In genomic region chr4:95637047-95637600, GRCh38 we compare ENCODE assay signal across 14 cellular contexts.
DNase-seq lines count a peak whose midpoint lies in the region; ATAC-seq and TF ChIP-seq lines count a peak whose summit lies in the region.
"Had no signal": no experiment of that assay in that cellular context is flagged by ENCODE, and none has a peak within 500 bp of the region (broad histone marks: within the 10 kb centered on the region; RNA-seq: fewer than 3 reads in every experiment).

No MANE protein-coding gene starts in this region.

- H4K91ac ChIP-seq in H9 (ENCODE audit: insufficient read length, low read depth, low read length): no peak overlapping the region

- H4K8ac ChIP-seq in H9 (replicated peaks; ENCODE audit: insufficient read length, low read depth, low read length): no peak overlapping the region

- no peaks in the 10 kb centered on the region; the same call in 1 of the 2 replicates for H3K4me1 ChIP-seq in H9 (ENCODE audit: insufficient read depth, low read length)
- H3K4me1 ChIP-seq in neural progenitor cell: no peaks in the 10 kb centered on the region
- H3K4me1 ChIP-seq: transverse colon had no signal

- H2BK20ac ChIP-seq in H9 (ENCODE audit: low read depth, low read length, poor library complexity, severe bottlenecking): no peak overlapping the region

- no peaks in the 10 kb centered on the region for H3K9me3 Mint-ChIP-seq in H9
- no peaks in the 10 kb centered on the region for H3K9me3 Mint-ChIP-seq in neural progenitor cell
- H3K9me3 Mint-ChIP-seq: activated T-helper 17 cell treated with anti-CD3 and anti-CD28 coated beads, Interleukin-2, amount 50 U/mL, for 72 hours had no signal

- H3K56ac ChIP-seq in H9 (ENCODE audit: insufficient read length, low read depth, low read length): no peak overlapping the region

- no CpG with 5 or more reads among the region's 3 CpGs for WGBS in H9 (ENCODE audit: extremely low coverage, insufficient read length, low lambda C conversion rate)

- H3K27ac ChIP-seq in H9 (ENCODE audit: insufficient read length, low read depth, low read length): no peak overlapping the region
- H3K27ac ChIP-seq in neural progenitor cell: no peak overlapping the region
- H3K27ac ChIP-seq: epithelial cell of prostate, transverse colon had no signal

- H3K4me1 Mint-ChIP-seq in H9 (peaks cover 20 to 23% of the 10 kb centered on the region in 2 experiments), neural progenitor cell (peaks cover 38% of the 10 kb centered on the region)

- DNase-seq in H9: peak; percentile 28
- peak; percentile 7 for DNase-seq in RKO (ENCODE audit: low spot score)
- peak; percentile 0 for DNase-seq in fibroblast of mammary gland (ENCODE audit: low read depth)
- peak; percentile 55 for DNase-seq in neural progenitor cell (ENCODE audit: low spot score)
- DNase-seq in NK-92 (lab: John Stamatoyannopoulos, UW; ENCODE audit: unreplicated experiment): no peak
- DNase-seq in cerebellum (ENCODE audit: low spot score): no peak
- DNase-seq: EL; naive thymus-derived CD4-positive, alpha-beta T cell; NCI-H2107; transverse colon had no signal

- H3K4me3 Mint-ChIP-seq in H9 (no peak overlapping the region), neural progenitor cell (no peak overlapping the region)
- H3K4me3 Mint-ChIP-seq: activated T-helper 17 cell treated with anti-CD3 and anti-CD28 coated beads, Interleukin-2, amount 50 U/mL, for 72 hours; naive thymus-derived CD4-positive, alpha-beta T cell had no signal

- H3K27ac Mint-ChIP-seq in H9 (no peak overlapping the region), neural progenitor cell (no peak overlapping the region)
- H3K27ac Mint-ChIP-seq: activated T-helper 17 cell treated with anti-CD3 and anti-CD28 coated beads, Interleukin-2, amount 50 U/mL, for 72 hours; naive thymus-derived CD4-positive, alpha-beta T cell had no signal

- H3K4me2 ChIP-seq in H9 (ENCODE audit: insufficient read depth, insufficient read length, low read length) (no peak overlapping the region), neural progenitor cell (no peak overlapping the region)

- no peak overlapping the region for H3K18ac ChIP-seq in H9 (ENCODE audit: insufficient read length, low read depth, low read length)

- H3K23ac ChIP-seq in H9 (ENCODE audit: insufficient read length, low read depth, low read length): no peak overlapping the region

- H3K79me1 ChIP-seq in H9 (ENCODE audit: insufficient read depth, low read depth, low read length, poor library complexity, severe bottlenecking): no peaks in the 10 kb centered on the region

- peak; percentile 60 for TF ChIP-seq CTCF in H9 (conservative IDR thresholded peaks at IDR 0.05)
- peak; percentile 20 for TF ChIP-seq CTCF in fibroblast of mammary gland (conservative IDR thresholded peaks at IDR 0.05; ENCODE audit: control insufficient read depth, insufficient read depth, low read depth, low read length)
- TF ChIP-seq CTCF in neural progenitor cell (IDR thresholded peaks at IDR 0.05): peak; percentile 55

- no peak overlapping the region for H3K4me3 ChIP-seq in fibroblast of mammary gland (ENCODE audit: control insufficient read depth, low read depth, low read length)
- no peak overlapping the region for H3K4me3 ChIP-seq in neural progenitor cell
- H3K4me3 ChIP-seq: transverse colon had no signal

- no peaks in the 10 kb centered on the region for H3K23me2 ChIP-seq in H9 (ENCODE audit: insufficient read length, low read depth, low read length, poor library complexity, severe bottlenecking)

- no peak overlapping the region for H3K14ac ChIP-seq in H9 (ENCODE audit: insufficient read depth, low read length)

- H2BK12ac ChIP-seq in H9 (ENCODE audit: insufficient read length, low read depth, low read length): no peak overlapping the region

- no peak overlapping the region for H2BK5ac ChIP-seq in H9 (ENCODE audit: insufficient read length, low read length)

- no peaks in the 10 kb centered on the region for H3F3A ChIP-seq in neural progenitor cell (ENCODE audit: low read depth)

- no peaks in the 10 kb centered on the region for H3K27me3 Mint-ChIP-seq in H9 (ENCODE audit: low read depth)
- no peaks in the 10 kb centered on the region for H3K27me3 Mint-ChIP-seq in neural progenitor cell (ENCODE audit: insufficient read depth, low read depth)
- H3K27me3 Mint-ChIP-seq: activated T-helper 17 cell treated with anti-CD3 and anti-CD28 coated beads, Interleukin-2, amount 50 U/mL, for 72 hours; naive thymus-derived CD4-positive, alpha-beta T cell had no signal

- H3K79me2 ChIP-seq in H9 (ENCODE audit: insufficient read depth, low read length) (no peaks in the 10 kb centered on the region), neural progenitor cell (ENCODE audit: low read depth) (no peaks in the 10 kb centered on the region)

- H2BK15ac ChIP-seq in H9 (ENCODE audit: low read depth, low read length): no peak overlapping the region

- H3K9me3 ChIP-seq in H9 (ENCODE audit: control insufficient read depth, low read depth, low read length): no peaks in the 10 kb centered on the region
- no peaks in the 10 kb centered on the region for H3K9me3 ChIP-seq in neural progenitor cell (ENCODE audit: low read depth)
- H3K9me3 ChIP-seq: transverse colon had no signal

- no peak overlapping the region for H2AK5ac ChIP-seq in H9 (ENCODE audit: insufficient read length, low read length)

- no peak overlapping the region for H4K5ac ChIP-seq in H9 (ENCODE audit: insufficient read length, low read depth, low read length)

- H2BK120ac ChIP-seq in H9 (ENCODE audit: low read depth, low read length, poor library complexity, severe bottlenecking): no peak overlapping the region

- H3K27me3 ChIP-seq in H9 (ENCODE audit: insufficient read depth, low read length) (no peaks in the 10 kb centered on the region), neural progenitor cell (no peaks in the 10 kb centered on the region)
- H3K27me3 ChIP-seq: transverse colon had no signal

- no peak overlapping the region for H3K9ac ChIP-seq in H9 (ENCODE audit: extremely low read depth, insufficient read length, low read length)
- no peak overlapping the region for H3K9ac ChIP-seq in neural progenitor cell

- H3K4ac ChIP-seq in H9 (ENCODE audit: low read depth, low read length): no peak overlapping the region

- ATAC-seq in GM18858 (IDR thresholded peaks at IDR 0.05; ENCODE audit: unreplicated experiment) (no peak), GM19328 (IDR thresholded peaks at IDR 0.05; ENCODE audit: unreplicated experiment) (no peak)
- ATAC-seq: activated T-helper 17 cell treated with anti-CD3 and anti-CD28 coated beads, Interleukin-2, amount 50 U/mL, for 72 hours; naive thymus-derived CD4-positive, alpha-beta T cell had no signal

- H2AFZ ChIP-seq in H9 (ENCODE audit: low read length): no peak overlapping the region
- H2AFZ ChIP-seq in neural progenitor cell (replicated peaks): peak overlapping the region; percentile 86

- H4K20me1 ChIP-seq in H9 (ENCODE audit: control insufficient read depth, insufficient read depth, insufficient read length): no peaks in the 10 kb centered on the region
- no peaks in the 10 kb centered on the region for H4K20me1 ChIP-seq in neural progenitor cell (ENCODE audit: low read depth)

- no peak overlapping the region for H3T11ph ChIP-seq in H9 (ENCODE audit: low read length)

- H3K36me3 Mint-ChIP-seq in H9 (ENCODE audit: insufficient read depth in 1 of 3, low read depth in 3 of 3): no peaks in the 10 kb centered on the region
- H3K36me3 Mint-ChIP-seq in neural progenitor cell: no peaks in the 10 kb centered on the region
- H3K36me3 Mint-ChIP-seq: naive thymus-derived CD4-positive, alpha-beta T cell had no signal

- no peaks in the 10 kb centered on the region for H3K36me3 ChIP-seq in neural progenitor cell
- H3K36me3 ChIP-seq: transverse colon had no signal

Comparison
In these comparisons a context has a peak if more than half of its experiments do, and no peak if none do; other contexts are left out.
1. DNase-seq: peak in H9 (single experiment), RKO (single experiment), fibroblast of mammary gland (single experiment) and neural progenitor cell (single experiment); none in NK-92 (single experiment) and cerebellum (single experiment).
2. Peak in every context shown above with its lines, with median percentiles within 50 percentile points of each other: CTCF ChIP-seq.